ENCODE assay signal across 10 cellular contexts in the genomic region with DNA sequence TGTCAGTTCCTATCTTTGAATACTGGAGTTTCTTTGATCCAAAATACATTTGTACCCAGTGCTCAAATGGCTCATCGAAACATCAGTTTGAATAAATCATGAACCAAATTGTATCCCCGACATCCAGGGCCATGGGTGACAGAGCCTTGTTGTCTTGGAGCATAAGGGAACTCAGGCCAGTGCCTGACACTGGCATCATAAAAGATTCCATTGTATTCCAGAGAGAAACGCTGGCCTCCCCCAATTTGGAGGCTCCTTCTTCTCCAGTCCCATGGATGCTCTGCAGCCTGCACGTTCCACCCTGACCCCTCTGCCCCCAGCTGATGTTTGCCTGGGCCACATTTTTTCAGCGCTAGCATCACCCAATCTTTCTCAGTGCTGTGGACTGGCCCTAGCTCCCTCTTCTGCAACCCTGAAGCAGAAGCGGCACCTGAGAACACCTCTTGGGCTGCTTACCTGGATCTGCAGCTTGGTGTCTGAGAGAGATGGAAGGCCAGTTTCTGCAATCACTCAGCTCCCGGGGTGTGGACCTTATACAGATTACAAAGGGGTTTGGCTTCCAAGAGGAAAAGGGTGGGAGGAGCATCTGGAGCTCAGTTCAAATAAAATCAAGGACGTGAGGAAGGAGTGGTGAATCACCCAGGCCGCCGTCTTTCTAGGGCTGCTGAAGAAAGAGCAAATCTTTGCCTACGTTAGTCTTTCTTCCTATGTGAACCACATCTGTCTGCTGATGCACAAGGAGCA. TPM values are rescaled to one million over a fixed set of nuclear protein-coding genes. Genes with fewer than 3 reads are reported as not detected.
DNase-seq lines count a peak whose midpoint lies in the region; ATAC-seq and TF ChIP-seq lines count a peak whose summit lies in the region.
"Had no signal": no experiment of that assay in that cellular context is flagged by ENCODE, and none has a peak within 500 bp of the region (broad histone marks: within the 10 kb centered on the region; RNA-seq: fewer than 3 reads in every experiment).

A gene (minus strand): TSS at position 504 of the 744 bp plus-strand sequence. CDS start 776 bp downstream, outside the sequence.

- H3K36me3 ChIP-seq in adrenal gland (replicated peaks in 1 of 2) (no peaks in the 10 kb centered on the region), neural progenitor cell (no peaks in the 10 kb centered on the region), upper lobe of left lung (no peaks in the 10 kb centered on the region)
- H3K36me3 ChIP-seq: SJCRH30 had no signal

- H3K4me1 Mint-ChIP-seq in neural progenitor cell = peaks cover 19% of the 10 kb centered on the region

- no peak for TF ChIP-seq CTCF in adrenal gland (IDR thresholded peaks at IDR 0.05)
- TF ChIP-seq CTCF in neural progenitor cell (IDR thresholded peaks at IDR 0.05) = no peak
- no peak for TF ChIP-seq CTCF in upper lobe of left lung (IDR thresholded peaks at IDR 0.05)

- H3K36me3 Mint-ChIP-seq in neural progenitor cell = no peaks in the 10 kb centered on the region

- no peak within 1 kb of the TSS for H3K4me2 ChIP-seq in neural progenitor cell

- H3K9ac ChIP-seq in neural progenitor cell = no peak within 1 kb of the TSS

- TF ChIP-seq POLR2A in adrenal gland (IDR thresholded peaks at IDR 0.05) = peak in 1 of 2 donors; percentile 48
- peak in 3 of 4 donors; percentile 52 to 90 (median 64) for TF ChIP-seq POLR2A in upper lobe of left lung (IDR thresholded peaks at IDR 0.05)

- H3K9me3 ChIP-seq in adrenal gland (replicated peaks in 1 of 3) (no peaks in the 10 kb centered on the region), neural progenitor cell (ENCODE audit: low read depth) (no peaks in the 10 kb centered on the region), upper lobe of left lung (no peaks in the 10 kb centered on the region)
- H3K9me3 ChIP-seq: SJCRH30 had no signal

- peak; percentile 39 to 83 (median 68) for DNase-seq in adrenal gland
- DNase-seq in Right ventricle myocardium inferior (ENCODE audit: missing footprints) = no peak
- DNase-seq in neural progenitor cell (ENCODE audit: low spot score) = no peak
- peak in 1 of 2 donors; percentile 84 for DNase-seq in upper lobe of left lung
- DNase-seq in NOMO-1 treated with dmso at 0.1 percent for 144 hours (lab: John Stamatoyannopoulos, UW; ENCODE audit: unreplicated experiment) = no peak
- no peak for DNase-seq in DMS53 treated with DMSO at 0.1 percent for 48 hours (lab: John Stamatoyannopoulos, UW; ENCODE audit: unreplicated experiment)
- DNase-seq: effector memory CD8-positive, alpha-beta T cell; SJCRH30 had no signal

- H3K27ac ChIP-seq in adrenal gland = peak within 1 kb of the TSS in 4 of 5 donors; percentile 34 to 80 (median 64)
- H3K27ac ChIP-seq in neural progenitor cell = no peak within 1 kb of the TSS
- H3K27ac ChIP-seq in upper lobe of left lung = peak within 1 kb of the TSS; percentile 80 to 90 (median 85)
- H3K27ac ChIP-seq: SJCRH30 had no signal

- H3K4me3 Mint-ChIP-seq in neural progenitor cell = no peak within 1 kb of the TSS
- H3K4me3 Mint-ChIP-seq: effector memory CD8-positive, alpha-beta T cell had no signal

- ATAC-seq in Right ventricle myocardium inferior (peak; percentile 61), upper lobe of left lung (ENCODE audit: low FRiP score in 2 of 2) (peak; percentile 79 to 88), GM21360 (IDR thresholded peaks at IDR 0.05; ENCODE audit: unreplicated experiment) (no peak), GM18861 (IDR thresholded peaks at IDR 0.05; ENCODE audit: unreplicated experiment) (no peak)
- ATAC-seq: effector memory CD8-positive, alpha-beta T cell had no signal

- H3K79me2 ChIP-seq in neural progenitor cell (ENCODE audit: low read depth) = no peaks in the 10 kb centered on the region

- 37 to 50% (median 40%) methylated on average over 7 to 11 of the region's 11 CpGs for WGBS in adrenal gland, 4 donors
- WGBS in upper lobe of left lung, 2 donors = 34 to 53% methylated on average over 10 to 11 of the region's 11 CpGs

- peaks cover 4% of the 10 kb centered on the region for H3K27me3 Mint-ChIP-seq in neural progenitor cell (ENCODE audit: insufficient read depth, low read depth)

- H3K4me1 ChIP-seq in adrenal gland (replicated peaks in 1 of 2) (peaks cover 12 to 13% of the 10 kb centered on the region in 2 donors), neural progenitor cell (peaks cover 18% of the 10 kb centered on the region), upper lobe of left lung (peaks cover 27 to 44% (median 38%) of the 10 kb centered on the region in 4 donors)
- H3K4me1 ChIP-seq: SJCRH30 had no signal

- no peaks in the 10 kb centered on the region for H4K20me1 ChIP-seq in neural progenitor cell (ENCODE audit: low read depth)

- H3F3A ChIP-seq in neural progenitor cell (ENCODE audit: low read depth) = no peaks in the 10 kb centered on the region

- no peaks in the 10 kb centered on the region for H3K9me3 Mint-ChIP-seq in neural progenitor cell
- H3K9me3 Mint-ChIP-seq: effector memory CD8-positive, alpha-beta T cell had no signal

- intact Hi-C loops in adrenal gland (cut with DNase I) (no loop called here), Right ventricle myocardium inferior (cut with DNase I) (loop anchor here (2.0 to 5.0 kb wide), 2 partner anchors 45 to 98 kb away; no protein-coding TSS in a partner anchor)

- H3K27ac Mint-ChIP-seq in neural progenitor cell = peak within 1 kb of the TSS; percentile 46

- H3K27me3 ChIP-seq in adrenal gland (no peaks in the 10 kb centered on the region), neural progenitor cell (no peaks in the 10 kb centered on the region), upper lobe of left lung (no peaks in the 10 kb centered on the region)

- TF ChIP-seq EP300 in upper lobe of left lung (IDR thresholded peaks at IDR 0.05) = no peak

- H2AFZ ChIP-seq in neural progenitor cell (replicated peaks) = no peak within 1 kb of the TSS

- H3K4me3 ChIP-seq in adrenal gland (peak within 1 kb of the TSS in 2 of 4 donors; percentile 8 to 52), neural progenitor cell (no peak within 1 kb of the TSS), upper lobe of left lung (peak within 1 kb of the TSS; percentile 40 to 62 (median 56))
- H3K4me3 ChIP-seq: SJCRH30 had no signal

RNA-seq across cellular contexts. Expression of the gene that starts here (rescaled TPM):
- total RNA-seq in adrenal gland (1,000 to 10,000 TPM in 2 of 8 donors, 100 to 1,000 TPM in 6; 466 to 2,068 (median 620) TPM), Right ventricle myocardium inferior (373 TPM), neural progenitor cell (ENCODE audit: low replicate concordance) (5.7 TPM in 1 of 2 replicates, not detected in the other), upper lobe of left lung (1,000 to 10,000 TPM in 2 of 6 donors, 100 to 1,000 TPM in 4; 229 to 1,558 (median 860) TPM)
- 100 to 1,000 TPM; 170 to 424 (median 388) TPM for polyA plus RNA-seq in adrenal gland
- total RNA-seq: SJCRH30 had no signal

Comparison
In these comparisons a context has a peak if more than half of its experiments do, and no peak if none do; other contexts are left out.
1. RNA of the gene that starts here (total RNA-seq): 229 to 1,558 TPM in upper lobe of left lung, 466 to 2,068 TPM in adrenal gland and 373 TPM in Right ventricle myocardium inferior (single experiment); 5.7 TPM in neural progenitor cell; every median in the first group is over 10 times any median in the second.
2. DNase-seq: peak in adrenal gland (7 of 7); none in Right ventricle myocardium inferior (single experiment), neural progenitor cell (single experiment), NOMO-1 treated with dmso at 0.1 percent for 144 hours (single experiment) and DMS53 treated with DMSO at 0.1 percent for 48 hours (single experiment).
3. ATAC-seq: peak in Right ventricle myocardium inferior (single experiment) and upper lobe of left lung (2 of 2); none in GM21360 (single experiment) and GM18861 (single experiment).